18 cellular contexts compared by ENCODE assay signal in the genomic region with DNA sequence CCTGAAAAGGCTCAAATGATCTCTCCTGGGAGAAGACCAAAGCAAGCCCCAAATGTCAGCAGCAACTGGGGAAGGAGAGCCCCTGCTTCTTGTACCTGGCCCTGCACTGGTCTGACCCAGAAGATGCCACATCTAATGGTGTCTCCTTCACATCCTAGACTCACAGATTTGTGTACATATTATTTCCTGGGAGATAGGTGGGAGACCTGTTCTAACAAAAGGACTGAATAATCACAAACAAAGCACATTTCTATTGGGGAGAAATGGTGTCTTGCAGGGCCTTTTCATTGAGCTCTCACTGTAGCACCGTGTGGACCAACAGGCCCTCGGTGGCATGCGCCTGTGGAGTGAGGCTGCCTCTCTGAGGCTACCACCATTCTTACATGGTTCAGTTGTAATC.
"Had no signal": no experiment of that assay in that cellular context is flagged by ENCODE, and none has a peak within 500 bp of the region (broad histone marks: within the 10 kb centered on the region; RNA-seq: fewer than 3 reads in every experiment).

No MANE protein-coding gene starts in this region.

- H3K27ac ChIP-seq: esophagus squamous epithelium, skin epidermis, transverse colon had no signal

- H3K4me3 ChIP-seq: transverse colon had no signal

- H3K9me3 Mint-ChIP-seq: activated CD4-positive, alpha-beta T cell treated with anti-CD3 and anti-CD28 coated beads, Interleukin-2, amount 10 ng/mL, durations not matched to agents 7 days and 5 days; activated naive CD8-positive, alpha-beta T cell treated with anti-CD3 and anti-CD28 coated beads, Interleukin-2, amount 10 ng/mL, durations not matched to agents 7 days and 5 days; natural killer cell treated with Interleukin-12 subunit alpha and Interleukin-12 subunit beta and Interleukin-15 and Interleukin-18, amount 100 ng/mL, for 72 hours had no signal

- H3K27ac Mint-ChIP-seq: activated CD4-positive, alpha-beta T cell treated with anti-CD3 and anti-CD28 coated beads, Interleukin-2, amount 10 ng/mL, durations not matched to agents 7 days and 5 days; activated naive CD8-positive, alpha-beta T cell treated with anti-CD3 and anti-CD28 coated beads, Interleukin-2, amount 10 ng/mL, durations not matched to agents 7 days and 5 days; natural killer cell treated with Interleukin-12 subunit alpha and Interleukin-12 subunit beta and Interleukin-15 and Interleukin-18, amount 100 ng/mL, for 72 hours had no signal

- DNase-seq: activated CD4-positive, alpha-beta T cell treated with anti-CD3 and anti-CD28 coated beads, Interleukin-2, amount 10 ng/mL, durations not matched to agents 7 days and 5 days; activated CD4-positive, CD25-positive, alpha-beta regulatory T cell; activated CD8-positive, alpha-beta memory T cell treated with anti-CD3 and anti-CD28 coated beads for 24 hours; activated gamma-delta T cell treated with Interleukin-2 at 50 U/mL for 16 hours; activated naive CD8-positive, alpha-beta T cell treated with anti-CD3 and anti-CD28 coated beads, Interleukin-2, amount 10 ng/mL, durations not matched to agents 7 days and 5 days; aorta; dorsolateral prefrontal cortex; esophagus squamous epithelium; mesendoderm; posterior cingulate gyrus; right cardiac atrium; stimulated activated CD4-positive, alpha-beta T cell treated with anti-CD3 and anti-CD28 coated beads, Interleukin-4, amount 100 ng/mL, for 4 hours; stimulated activated CD8-positive, alpha-beta memory T cell treated with anti-CD3 and anti-CD28 coated beads, Interleukin-4, amount 100 ng/mL, for 48 hours; stimulated activated naive CD8-positive, alpha-beta T cell treated with anti-CD3 and anti-CD28 coated beads, Interleukin-15, Interleukin-2, amounts not matched to agents 100 U/mL and 50 U/mL, for 24 hours; SW 1271; transverse colon had no signal

- H3K36me3 ChIP-seq: esophagus squamous epithelium, transverse colon had no signal

- H3K27me3 ChIP-seq: dorsolateral prefrontal cortex had no signal

- H3K4me3 Mint-ChIP-seq: activated CD4-positive, alpha-beta T cell treated with anti-CD3 and anti-CD28 coated beads, Interleukin-2, amount 10 ng/mL, durations not matched to agents 7 days and 5 days; activated naive CD8-positive, alpha-beta T cell treated with anti-CD3 and anti-CD28 coated beads, Interleukin-2, amount 10 ng/mL, durations not matched to agents 7 days and 5 days; natural killer cell treated with Interleukin-12 subunit alpha and Interleukin-12 subunit beta and Interleukin-15 and Interleukin-18, amount 100 ng/mL, for 72 hours had no signal

- H3K9me3 ChIP-seq: esophagus squamous epithelium, transverse colon had no signal

- H3K36me3 Mint-ChIP-seq: activated naive CD8-positive, alpha-beta T cell treated with anti-CD3 and anti-CD28 coated beads, Interleukin-2, amount 10 ng/mL, durations not matched to agents 7 days and 5 days; natural killer cell treated with Interleukin-12 subunit alpha and Interleukin-12 subunit beta and Interleukin-15 and Interleukin-18, amount 100 ng/mL, for 72 hours had no signal

- ATAC-seq: natural killer cell treated with Interleukin-12 subunit alpha and Interleukin-12 subunit beta and Interleukin-15 and Interleukin-18, amount 100 ng/mL, for 72 hours; stimulated activated naive CD8-positive, alpha-beta T cell treated with anti-CD3 and anti-CD28 coated beads, Interleukin-15, Interleukin-2, amounts not matched to agents 100 U/mL and 50 U/mL, for 24 hours had no signal

- H3K4me1 Mint-ChIP-seq: activated naive CD8-positive, alpha-beta T cell treated with anti-CD3 and anti-CD28 coated beads, Interleukin-2, amount 10 ng/mL, durations not matched to agents 7 days and 5 days had no signal
